ENCODE assay signal across 15 cellular contexts in the genomic region with DNA sequence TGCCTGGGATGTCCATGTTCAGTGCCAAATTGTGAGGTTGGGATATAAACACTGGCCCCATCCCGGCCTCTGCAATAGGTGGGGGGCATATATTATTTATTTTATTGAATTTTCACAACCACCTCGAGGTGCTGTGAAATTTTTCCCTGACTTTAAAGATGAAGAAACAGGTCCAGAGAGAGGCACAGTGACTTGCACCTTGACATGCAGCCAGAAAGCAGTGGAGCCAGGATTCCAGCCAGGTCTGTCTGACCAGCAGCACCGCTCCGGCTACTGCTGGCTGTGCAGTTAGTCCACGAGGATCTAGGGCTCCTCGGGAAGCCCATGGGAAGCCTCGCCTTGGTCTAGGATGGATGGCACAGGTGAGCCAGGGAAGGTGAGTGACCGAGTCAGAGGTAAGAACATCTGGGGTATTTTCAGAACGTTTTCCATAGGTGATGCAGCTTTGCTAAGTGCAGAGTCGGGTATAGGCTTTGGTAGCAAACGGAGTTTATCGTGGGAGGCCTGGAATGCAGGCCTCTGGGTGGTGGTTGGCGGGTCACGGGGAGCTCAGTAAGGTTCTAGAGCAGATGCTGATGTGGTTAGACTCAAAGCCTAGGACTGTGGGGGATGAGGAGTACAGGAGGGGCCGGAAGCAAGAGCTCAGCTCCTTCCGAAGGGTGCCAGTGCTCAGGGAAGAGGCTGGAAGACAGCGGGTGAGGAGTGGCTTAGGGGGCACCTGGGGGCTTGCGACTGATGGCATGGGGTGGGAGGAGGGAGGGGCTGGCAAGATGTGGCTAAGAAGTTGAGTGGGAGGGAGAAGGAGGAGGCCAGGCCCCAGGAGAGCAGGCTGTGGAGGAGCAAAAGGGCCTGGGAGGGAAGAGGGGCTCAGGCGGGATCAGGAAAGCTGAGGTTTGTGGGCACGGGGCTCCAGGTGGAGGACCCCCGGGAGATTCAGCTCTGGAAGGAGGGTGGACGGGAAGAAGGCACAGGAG.
"Had no signal": no experiment of that assay in that cellular context is flagged by ENCODE, and none has a peak within 500 bp of the region (broad histone marks: within the 10 kb centered on the region; RNA-seq: fewer than 3 reads in every experiment).

No MANE protein-coding gene starts in this region.

- H3K9me3 ChIP-seq: upper lobe of right lung had no signal

- DNase-seq: activated CD4-positive, alpha-beta T cell treated with anti-CD3 and anti-CD28 coated beads, Interleukin-2, amount 50 U/mL, for 48 hours; activated CD4-positive, CD25-positive, alpha-beta regulatory T cell treated with anti-CD3 and anti-CD28 coated beads, Interleukin-2, amount 50 U/mL, for 72 hours; activated CD8-positive, alpha-beta memory T cell treated with anti-CD3 and anti-CD28 coated beads, Interleukin-2, amount 10 ng/mL, durations not matched to agents 7 days and 5 days; activated effector memory CD4-positive, alpha-beta T cell treated with Interleukin-2 at 50 U/mL for 16 hours; activated T-cell treated with anti-CD3 and anti-CD28 coated beads, Interleukin-2, amount 50 U/mL, for 24 hours; amniotic stem cell; glutamatergic neuron; natural killer cell; stimulated activated CD4-positive, alpha-beta T cell treated with anti-CD3 and anti-CD28 coated beads, Interleukin-15, amount 100 ng/mL, for 24 hours; stimulated activated CD4-positive, alpha-beta T cell treated with anti-CD3 and anti-CD28 coated beads, Interleukin-4, amount 100 ng/mL, for 24 hours; upper lobe of right lung had no signal

- H3K36me3 ChIP-seq: brain microvascular endothelial cell, upper lobe of right lung had no signal

- H3K9me3 Mint-ChIP-seq: activated naive CD4-positive, alpha-beta T cell treated with anti-CD3 and anti-CD28 coated beads, Interleukin-2, amount 50 U/mL, for 72 hours; activated T-cell treated with anti-CD3 and anti-CD28 coated beads, Interleukin-2, amount 50 U/mL, for 24 hours; natural killer cell; stimulated activated naive CD8-positive, alpha-beta T cell treated with anti-CD3 and anti-CD28 coated beads, Interleukin-15, Interleukin-2, amounts not matched to agents 100 ng/mL and 50 ng/mL, for 24 hours had no signal

- ATAC-seq: activated naive CD4-positive, alpha-beta T cell treated with anti-CD3 and anti-CD28 coated beads, Interleukin-2, amount 50 U/mL, for 72 hours; esophagus mucosa; natural killer cell; upper lobe of right lung had no signal

- H3K27me3 Mint-ChIP-seq: activated CD8-positive, alpha-beta memory T cell treated with anti-CD3 and anti-CD28 coated beads, Interleukin-2, amount 10 ng/mL, durations not matched to agents 7 days and 5 days; stimulated activated naive CD8-positive, alpha-beta T cell treated with anti-CD3 and anti-CD28 coated beads, Interleukin-15, Interleukin-2, amounts not matched to agents 100 ng/mL and 50 ng/mL, for 24 hours had no signal

- H3K4me1 ChIP-seq: upper lobe of right lung had no signal

- H3K4me3 ChIP-seq: upper lobe of right lung had no signal

- H3K4me1 Mint-ChIP-seq: activated CD8-positive, alpha-beta memory T cell treated with anti-CD3 and anti-CD28 coated beads, Interleukin-2, amount 10 ng/mL, durations not matched to agents 7 days and 5 days; natural killer cell had no signal

- H3K36me3 Mint-ChIP-seq: activated CD8-positive, alpha-beta memory T cell treated with anti-CD3 and anti-CD28 coated beads, Interleukin-2, amount 10 ng/mL, durations not matched to agents 7 days and 5 days; activated naive CD4-positive, alpha-beta T cell treated with anti-CD3 and anti-CD28 coated beads, Interleukin-2, amount 50 U/mL, for 72 hours; natural killer cell had no signal

- H3K27ac Mint-ChIP-seq: activated CD8-positive, alpha-beta memory T cell treated with anti-CD3 and anti-CD28 coated beads, Interleukin-2, amount 10 ng/mL, durations not matched to agents 7 days and 5 days; activated T-cell treated with anti-CD3 and anti-CD28 coated beads, Interleukin-2, amount 50 U/mL, for 24 hours; natural killer cell; stimulated activated naive CD8-positive, alpha-beta T cell treated with anti-CD3 and anti-CD28 coated beads, Interleukin-15, Interleukin-2, amounts not matched to agents 100 ng/mL and 50 ng/mL, for 24 hours had no signal

- H3K27me3 ChIP-seq: brain microvascular endothelial cell, upper lobe of right lung had no signal

- H3K27ac ChIP-seq: brain microvascular endothelial cell, upper lobe of right lung had no signal

- H3K4me3 Mint-ChIP-seq: activated CD8-positive, alpha-beta memory T cell treated with anti-CD3 and anti-CD28 coated beads, Interleukin-2, amount 10 ng/mL, durations not matched to agents 7 days and 5 days; activated T-cell treated with anti-CD3 and anti-CD28 coated beads, Interleukin-2, amount 50 U/mL, for 24 hours; natural killer cell; stimulated activated naive CD8-positive, alpha-beta T cell treated with anti-CD3 and anti-CD28 coated beads, Interleukin-15, Interleukin-2, amounts not matched to agents 100 ng/mL and 50 ng/mL, for 24 hours had no signal
